In the genomic region with DNA sequence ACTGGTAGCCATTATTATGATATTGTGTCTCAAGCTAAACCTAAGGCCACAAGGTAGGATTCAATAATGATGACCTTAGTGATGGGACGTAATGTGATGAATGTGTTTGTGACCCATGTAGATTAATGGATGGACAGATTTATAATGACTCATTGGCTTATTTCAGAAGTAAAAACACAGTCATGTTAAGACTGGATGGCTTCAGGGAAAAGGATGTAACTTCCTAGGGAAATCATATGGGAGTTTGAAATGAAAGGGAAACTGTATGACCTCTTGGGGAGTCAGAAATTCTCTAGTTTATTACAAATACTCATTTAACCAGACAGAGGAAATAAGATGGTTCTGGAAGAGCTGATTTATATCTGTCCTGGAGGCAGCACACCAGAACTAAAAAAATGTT, we compare ENCODE assay signal across 21 cellular contexts. TPM values are rescaled to one million over a fixed set of nuclear protein-coding genes. Genes with fewer than 3 reads are reported as not detected.
DNase-seq lines count a peak whose midpoint lies in the region; ATAC-seq, FAIRE-seq and TF ChIP-seq lines count a peak whose summit lies in the region.
"Had no signal": no experiment of that assay in that cellular context is flagged by ENCODE, and none has a peak within 500 bp of the region (broad histone marks: within the 10 kb centered on the region; RNA-seq: fewer than 3 reads in every experiment).

No MANE protein-coding gene starts in this region.

- FAIRE-seq in urothelium cell line (lab: Jason Lieb, UNC): no peak
- FAIRE-seq: D721Med, G401.6 had no signal

- WGBS in mammary epithelial cell (ENCODE audit: low coverage, missing lambda C conversion rate): 93% methylated on average over 1 of the region's 1 CpG
- 71 to 78% methylated on average over 1 of the region's 1 CpG for WGBS in esophagus squamous epithelium, 2 donors
- WGBS in mesenchymal stem cell: 80% methylated on average over 1 of the region's 1 CpG
- 47% methylated on average over 1 of the region's 1 CpG for WGBS in SK-N-SH (ENCODE audit: low lambda C conversion rate)

- H3K14ac ChIP-seq in mesenchymal stem cell (ENCODE audit: low read length in 2 of 2): no peak overlapping the region

- H4K8ac ChIP-seq in mesenchymal stem cell (ENCODE audit: low read length): no peak overlapping the region

- no peaks in the 10 kb centered on the region for H3K79me2 ChIP-seq in mammary epithelial cell (ENCODE audit: insufficient read depth, low read length)
- no peaks in the 10 kb centered on the region for H3K79me2 ChIP-seq in SK-N-SH (ENCODE audit: insufficient read depth)

- H3K18ac ChIP-seq in mesenchymal stem cell (ENCODE audit: low read depth in 1 of 2, low read length in 2 of 2): no peak overlapping the region

- TF ChIP-seq POLR2A in breast epithelium (IDR thresholded peaks at IDR 0.05) (no peak), esophagus squamous epithelium (IDR thresholded peaks at IDR 0.05) (no peak)

- POLR2A ChIA-PET in SK-N-SH (lab: Yijun Ruan, JAX): no interaction called here

- BruUV-seq in mammary epithelial cell (replicated peaks; lab: Mats Ljungman, UMichigan): no TSS peak

- no peak for ATAC-seq in upper lobe of right lung

- no peak for TF ChIP-seq RAD21 in SK-N-SH (IDR thresholded peaks at IDR 0.05; ENCODE audit: low read length)

- no peak overlapping the region for H2AK5ac ChIP-seq in mesenchymal stem cell (ENCODE audit: low read length, severe bottlenecking)

- H3K9me3 ChIP-seq in breast epithelium (no peaks in the 10 kb centered on the region), mammary epithelial cell (replicated peaks; ENCODE audit: insufficient read depth, low read length) (no peaks in the 10 kb centered on the region), esophagus squamous epithelium (no peaks in the 10 kb centered on the region), mesenchymal stem cell (ENCODE audit: control insufficient read depth, low read length) (no peaks in the 10 kb centered on the region), upper lobe of right lung (no peaks in the 10 kb centered on the region), SK-N-SH (no peaks in the 10 kb centered on the region)

- H2BK12ac ChIP-seq in mesenchymal stem cell (ENCODE audit: low read length in 2 of 2): no peak overlapping the region

- H3K27ac ChIP-seq in breast epithelium (peak overlapping the region; percentile 18 to 71), mammary epithelial cell (ENCODE audit: insufficient read depth, low read depth, low read length) (no peak overlapping the region), esophagus squamous epithelium (peak overlapping the region in 3 of 4 donors; percentile 11 to 22 (median 17)), mesenchymal stem cell (ENCODE audit: low read length, poor library complexity, severe bottlenecking) (no peak overlapping the region), upper lobe of right lung (peak overlapping the region; percentile 65), SK-N-SH (ENCODE audit: low read depth in 2 of 2, low read length in 1 of 2) (no peak overlapping the region)
- H3K27ac ChIP-seq: 22Rv1, WERI-Rb-1 had no signal

- H3K4me2 ChIP-seq in mammary epithelial cell (ENCODE audit: insufficient read depth, low read depth, low read length) (no peak overlapping the region), mesenchymal stem cell (ENCODE audit: low read length, poor library complexity, severe bottlenecking) (no peak overlapping the region), SK-N-SH (no peak overlapping the region)

- H2BK15ac ChIP-seq in mesenchymal stem cell (ENCODE audit: low read depth, poor library complexity, severe bottlenecking): no peak overlapping the region

- H3K36me3 ChIP-seq in breast epithelium: no peaks in the 10 kb centered on the region
- no peaks in the 10 kb centered on the region for H3K36me3 ChIP-seq in mammary epithelial cell (ENCODE audit: insufficient read depth, low read length)
- no peaks in the 10 kb centered on the region for H3K36me3 ChIP-seq in esophagus squamous epithelium
- H3K36me3 ChIP-seq in mesenchymal stem cell (ENCODE audit: control insufficient read depth in 1 of 2, insufficient read depth in 2 of 2, low read depth in 1 of 2, low read length in 2 of 2): peaks cover 0 to 3% of the 10 kb centered on the region in 2 experiments
- H3K36me3 ChIP-seq in upper lobe of right lung: no peaks in the 10 kb centered on the region
- no peaks in the 10 kb centered on the region for H3K36me3 ChIP-seq in SK-N-SH (replicated peaks in 1 of 2; ENCODE audit: control insufficient read depth in 1 of 2, insufficient read depth in 2 of 2, low read length in 1 of 2)
- H3K36me3 ChIP-seq: WERI-Rb-1 had no signal

- H2AFZ ChIP-seq in mammary epithelial cell (ENCODE audit: low read depth, low read length) (no peak overlapping the region), mesenchymal stem cell (ENCODE audit: low read depth, low read length) (no peak overlapping the region), SK-N-SH (ENCODE audit: low read depth) (no peak overlapping the region)

- no peak overlapping the region for H2BK120ac ChIP-seq in mesenchymal stem cell (ENCODE audit: low read depth, low read length)

- H3K4ac ChIP-seq in mesenchymal stem cell (ENCODE audit: low read depth in 1 of 2, low read length in 2 of 2): no peak overlapping the region

- intact Hi-C loops in breast epithelium (cut with DNase I; ENCODE audit: low total_unique reads): no loop called here
- intact Hi-C loops in mammary epithelial cell (cut with micrococcal nuclease): no loop called here
- intact Hi-C loops in esophagus squamous epithelium (cut with DNase I): no loop called here
- intact Hi-C loops in upper lobe of right lung (cut with DNase I): no loop called here

- DNase-seq in breast epithelium (ENCODE audit: low spot score in 2 of 2) (no peak), mammary epithelial cell (no peak), esophagus squamous epithelium (lab: John Stamatoyannopoulos, UW) (no peak), mesenchymal stem cell (no peak), upper lobe of right lung (no peak), SK-N-SH (no peak), NOMO-1 treated with dmso at 0.1 percent for 144 hours (lab: John Stamatoyannopoulos, UW; ENCODE audit: unreplicated experiment) (no peak), urothelium cell line (ENCODE audit: low spot score) (no peak)
- DNase-seq: activated CD8-positive, alpha-beta memory T cell treated with anti-CD3 and anti-CD28 coated beads for 24 hours; activated naive CD8-positive, alpha-beta T cell treated with anti-CD3 and anti-CD28 coated beads, Interleukin-2, amount 10 ng/mL, durations not matched to agents 7 days and 5 days; effector CD8-positive, alpha-beta T cell; KG1; NCI-H1092 treated with DMSO at 0.1 percent for 48 hours; NCI-H524; retina; SIG-M5; WERI-Rb-1 had no signal

- H3K4me1 ChIP-seq in breast epithelium (no peaks in the 10 kb centered on the region), mammary epithelial cell (ENCODE audit: insufficient read depth, low read length) (peaks cover 16% of the 10 kb centered on the region), esophagus squamous epithelium (peaks cover 0 to 23% (median 3%) of the 10 kb centered on the region in 3 donors), mesenchymal stem cell (ENCODE audit: control insufficient read depth, insufficient read depth, low read depth, low read length) (peaks cover 14% of the 10 kb centered on the region), upper lobe of right lung (no peaks in the 10 kb centered on the region), SK-N-SH (ENCODE audit: control insufficient read depth in 1 of 2, insufficient read depth in 2 of 2, low read depth in 1 of 2, low read length in 1 of 2) (peaks cover 0 to 16% of the 10 kb centered on the region in 2 experiments; a peak in 2 of 4 replicates)

- H4K20me1 ChIP-seq in mammary epithelial cell (ENCODE audit: insufficient read depth, low read length): no peaks in the 10 kb centered on the region
- no peaks in the 10 kb centered on the region for H4K20me1 ChIP-seq in SK-N-SH (ENCODE audit: insufficient read depth)

- H3K9ac ChIP-seq in mammary epithelial cell (ENCODE audit: insufficient read depth, low read length) (no peak overlapping the region), mesenchymal stem cell (ENCODE audit: low read length) (peak overlapping the region; percentile 87), SK-N-SH (no peak overlapping the region)

- H3K23ac ChIP-seq in mesenchymal stem cell (ENCODE audit: low read length in 2 of 2): no peak overlapping the region

- H2BK5ac ChIP-seq in mesenchymal stem cell (ENCODE audit: low read depth, low read length, poor library complexity, severe bottlenecking): no peak overlapping the region

- H3K27me3 ChIP-seq in breast epithelium (peaks cover 0 to 4% of the 10 kb centered on the region in 2 donors), mammary epithelial cell (ENCODE audit: insufficient read depth, low read length) (peaks cover 7% of the 10 kb centered on the region), esophagus squamous epithelium (peaks cover 0 to 39% (median 0%) of the 10 kb centered on the region in 4 donors), mesenchymal stem cell (ENCODE audit: control insufficient read depth in 1 of 2, insufficient read depth in 1 of 2, low read length in 2 of 2) (peaks cover 0 to 22% of the 10 kb centered on the region in 2 experiments), upper lobe of right lung (peaks cover 6% of the 10 kb centered on the region), SK-N-SH (ENCODE audit: insufficient read depth) (peaks cover 37% of the 10 kb centered on the region)

- no peaks in the 10 kb centered on the region for H3F3A ChIP-seq in SK-N-SH (replicated peaks; ENCODE audit: insufficient read depth)

- no peaks in the 10 kb centered on the region for H3K9me2 ChIP-seq in SK-N-SH

- no peak overlapping the region for H4K91ac ChIP-seq in mesenchymal stem cell (ENCODE audit: low read length)

- CTCF ChIA-PET in mammary epithelial cell (lab: Charles Lee; ENCODE audit: low non-redundant PET): no interaction called here
- CTCF ChIA-PET in SK-N-SH (lab: Yijun Ruan, JAX): no interaction called here

- dilution Hi-C loops in mammary epithelial cell (cut with HindIII; ENCODE audit: low sequenced_read_pairs): no loop called here

- TF ChIP-seq CTCF in breast epithelium (IDR thresholded peaks at IDR 0.05) (no peak), mammary epithelial cell (conservative IDR thresholded peaks at IDR 0.05 in 1 of 2, IDR thresholded peaks at IDR 0.05 in 1 of 2; ENCODE audit: extremely low read depth in 1 of 2, insufficient read depth in 1 of 2, low read depth in 1 of 2, low read length in 2 of 2) (no peak), esophagus squamous epithelium (IDR thresholded peaks at IDR 0.05) (no peak), upper lobe of right lung (IDR thresholded peaks at IDR 0.05) (no peak), SK-N-SH (IDR thresholded peaks at IDR 0.05) (no peak)

- in situ Hi-C loops in mammary epithelial cell (cut with MboI; ENCODE audit: low sequenced_read_pairs in 2 of 2): no loop called here

- no peaks in the 10 kb centered on the region for H3K79me1 ChIP-seq in mesenchymal stem cell (replicated peaks; ENCODE audit: low read length, poor library complexity, severe bottlenecking)

- TF ChIP-seq EP300 in SK-N-SH (IDR thresholded peaks at IDR 0.05; ENCODE audit: borderline replicate concordance in 1 of 2, low read depth in 1 of 2, low read length in 1 of 2): no peak

- H3K4me3 ChIP-seq in breast epithelium (peak overlapping the region; percentile 52 to 72 (median 59)), mammary epithelial cell (replicated peaks in 1 of 3; ENCODE audit: insufficient read depth in 1 of 3, low read depth in 2 of 3, low read length in 3 of 3) (no peak overlapping the region), esophagus squamous epithelium (peak overlapping the region in 3 of 4 donors; percentile 54 to 70 (median 54)), mesenchymal stem cell (ENCODE audit: insufficient read depth in 1 of 2, low read depth in 1 of 2, low read length in 2 of 2) (peak overlapping the region in 1 of 2 experiments; percentile 95), upper lobe of right lung (peak overlapping the region; percentile 68), SK-N-SH (ENCODE audit: low read depth in 2 of 2, low read length in 1 of 2) (no peak overlapping the region)

RNA-seq across cellular contexts. Expression of a gene that starts 3.0 kb away (rescaled TPM):
- total RNA-seq in breast epithelium (100 to 1,000 TPM in 2 of 3 donors, 10 to 100 TPM in 1; 22.8 to 116 (median 106) TPM), mammary epithelial cell (under 1 TPM in 1 of 2 donors, not detected in 1; 0.83 TPM), esophagus squamous epithelium (10 to 100 TPM in 1 of 4 donors, 1 to 10 TPM in 3; 1.6 to 14.7 (median 5.0) TPM), upper lobe of right lung (61.7 TPM)
- polyA plus RNA-seq in mammary epithelial cell (0.03 TPM), SK-N-SH (2012; rRNA removed) (not detected in 2 replicates)
- polyA minus RNA-seq in mammary epithelial cell: not detected
- 17.8 TPM for polyA plus RNA-seq in mesenchymal stem cell (2013, experiment 1 of 2)
- polyA plus RNA-seq in mesenchymal stem cell (2013, experiment 2 of 2): 18.6 TPM
- polyA plus RNA-seq in SK-N-SH (2012; cell fraction: cytosol; rRNA removed): not detected in 2 replicates
- polyA plus RNA-seq in SK-N-SH (2012; cell fraction: nucleus; rRNA removed): 0.04 TPM in 1 of 2 replicates, not detected in the other
- total RNA-seq: activated naive CD8-positive, alpha-beta T cell treated with anti-CD3 and anti-CD28 coated beads, Interleukin-2, amount 10 ng/mL, durations not matched to agents 7 days and 5 days had no signal
- polyA plus RNA-seq: BJ had no signal

Comparison
In these comparisons a context has a peak if more than half of its experiments do, and no peak if none do; other contexts are left out.
1. H3K27ac ChIP-seq: peak in breast epithelium (2 of 2), esophagus squamous epithelium (3 of 4) and upper lobe of right lung (single experiment); none in mammary epithelial cell (single experiment), mesenchymal stem cell (single experiment) and SK-N-SH (0 of 2).
2. H3K4me3 ChIP-seq: peak in breast epithelium (3 of 3), esophagus squamous epithelium (3 of 4) and upper lobe of right lung (single experiment); none in mammary epithelial cell (0 of 3) and SK-N-SH (0 of 2).